In genomic region chr10:110059965-110060364, GRCh38 we compare ENCODE assay signal across 10 cellular contexts. TPM values are rescaled to one million over a fixed set of nuclear protein-coding genes. Genes with fewer than 3 reads are reported as not detected.
A peak's percentile ranks its signal among the peaks of the same experiment; 100 is the strongest.
DNase-seq lines count a peak whose midpoint lies in the region; ATAC-seq, FAIRE-seq and TF ChIP-seq lines count a peak whose summit lies in the region.
"Had no signal": no experiment of that assay in that cellular context is flagged by ENCODE, and none has a peak within 500 bp of the region (broad histone marks: within the 10 kb centered on the region; RNA-seq: fewer than 3 reads in every experiment).

No MANE protein-coding gene starts in this region.

- FAIRE-seq in GM12891 (lab: Jason Lieb, UNC), result peak; percentile 84
- FAIRE-seq: RCC 7860 had no signal

- no peaks in the 10 kb centered on the region for H3K9me3 Mint-ChIP-seq in activated naive CD4-positive, alpha-beta T cell treated with anti-CD3 and anti-CD28 coated beads, Interleukin-2, amount 50 U/mL, for 72 hours
- no peaks in the 10 kb centered on the region for H3K9me3 Mint-ChIP-seq in memory B cell
- H3K9me3 Mint-ChIP-seq: GM23338 had no signal

- no peaks in the 10 kb centered on the region for H3K9me3 ChIP-seq in Karpas-422 (ENCODE audit: low read length)
- H3K9me3 ChIP-seq: tibial nerve had no signal

- no peaks in the 10 kb centered on the region for H3K36me3 ChIP-seq in Karpas-422 (ENCODE audit: insufficient read depth, low read length)
- H3K36me3 ChIP-seq: tibial nerve had no signal

- no peaks in the 10 kb centered on the region for H3K27me3 ChIP-seq in Karpas-422 (ENCODE audit: low read length)
- H3K27me3 ChIP-seq: tibial nerve had no signal

- peaks cover 0 to 4% of the 10 kb centered on the region in 2 donors for H3K36me3 Mint-ChIP-seq in activated naive CD4-positive, alpha-beta T cell treated with anti-CD3 and anti-CD28 coated beads, Interleukin-2, amount 50 U/mL, for 72 hours
- H3K36me3 Mint-ChIP-seq in memory B cell, result no peaks in the 10 kb centered on the region

- H3K4me3 ChIP-seq in Karpas-422 (ENCODE audit: low read length), result no peak overlapping the region
- H3K4me3 ChIP-seq: GM23338, tibial nerve had no signal

- no peaks in the 10 kb centered on the region for H3K9me2 ChIP-seq in Karpas-422 (replicated peaks; ENCODE audit: insufficient read depth, low read length)

- peaks cover 45% of the 10 kb centered on the region for H3K4me1 Mint-ChIP-seq in memory B cell

- H4K20me1 ChIP-seq in Karpas-422 (ENCODE audit: insufficient read depth, low read depth, low read length), result no peaks in the 10 kb centered on the region; the same call in 1 of the 2 replicates

- peak; percentile 47 for ATAC-seq in GM21390 (IDR thresholded peaks at IDR 0.05; ENCODE audit: unreplicated experiment)
- ATAC-seq in activated naive CD4-positive, alpha-beta T cell treated with anti-CD3 and anti-CD28 coated beads, Interleukin-2, amount 50 U/mL, for 72 hours, result peak in 1 of 2 donors; percentile 13
- peak; percentile 67 for ATAC-seq in memory B cell (ENCODE audit: low read depth)
- ATAC-seq in HG03521 (IDR thresholded peaks at IDR 0.05; ENCODE audit: unreplicated experiment), result no peak
- no peak for ATAC-seq in HG03025 (IDR thresholded peaks at IDR 0.05; ENCODE audit: low FRiP score, unreplicated experiment)
- ATAC-seq: GM23338 had no signal

- H3K27me3 Mint-ChIP-seq in memory B cell, result no peaks in the 10 kb centered on the region

- H3K4me2 ChIP-seq in Karpas-422 (ENCODE audit: low read depth, low read length, poor library complexity, severe bottlenecking), result no peak overlapping the region
- H3K4me2 ChIP-seq: GM23338 had no signal

- H3K4me1 ChIP-seq in Karpas-422 (ENCODE audit: low read length), result no peaks in the 10 kb centered on the region

- H2AFZ ChIP-seq in Karpas-422 (ENCODE audit: low read length), result no peak overlapping the region
- H2AFZ ChIP-seq: GM23338 had no signal

- H3K27ac ChIP-seq in Karpas-422 (ENCODE audit: low read length), result no peak overlapping the region

- TF ChIP-seq POLR2A in GM12891 (IDR thresholded peaks at IDR 0.05; ENCODE audit: low read depth, low read length), result no peak

- no peaks in the 10 kb centered on the region for H3K79me2 ChIP-seq in Karpas-422 (ENCODE audit: low read length)

- H3K9ac ChIP-seq in Karpas-422 (ENCODE audit: low read length), result no peak overlapping the region

- peak overlapping the region; percentile 67 to 91 for H3K27ac Mint-ChIP-seq in activated naive CD4-positive, alpha-beta T cell treated with anti-CD3 and anti-CD28 coated beads, Interleukin-2, amount 50 U/mL, for 72 hours
- H3K27ac Mint-ChIP-seq in memory B cell, result peak overlapping the region; percentile 76
- H3K27ac Mint-ChIP-seq: GM23338 had no signal

- H3K4me3 Mint-ChIP-seq in memory B cell, result peak overlapping the region; percentile 43
- H3K4me3 Mint-ChIP-seq: GM23338 had no signal

- no peak for DNase-seq in GM12891 (ENCODE audit: insufficient read length, low spot score)
- DNase-seq in activated naive CD4-positive, alpha-beta T cell treated with anti-CD3 and anti-CD28 coated beads, Interleukin-2, amount 50 U/mL, for 72 hours (ENCODE audit: low spot score in 2 of 2), result no peak
- DNase-seq in memory B cell (ENCODE audit: low spot score in 2 of 2), result no peak
- DNase-seq in Karpas-422, result no peak

TF ChIP-seq in GM12891, 5 proteins besides CTCF, POLR2A, EP300 and RAD21:
- TF ChIP-seq POLR2AphosphoS5 (IDR thresholded peaks at IDR 0.05; ENCODE audit: low read depth, low read length) (no peak), TAF1 (IDR thresholded peaks at IDR 0.05; ENCODE audit: low read depth, low read length) (no peak), SPI1 (IDR thresholded peaks at IDR 0.05; ENCODE audit: low read depth, low read length) (0 out of 2 replicates have a peak, but pooled peaks have one; percentile 7)

RNA-seq across cellular contexts. Expression of gene ADD3, which starts 52.2 kb away (rescaled TPM):
- polyA plus RNA-seq in GM12891 (2012; ENCODE audit: low read depth, missing spikeins), result 18.9 TPM
- 100 to 1,000 TPM in 1 of 2 donors, 10 to 100 TPM in 1; 60.3 to 123 TPM for total RNA-seq in activated naive CD4-positive, alpha-beta T cell treated with anti-CD3 and anti-CD28 coated beads, Interleukin-2, amount 50 U/mL, for 72 hours
- total RNA-seq in Karpas-422 (2014; rRNA removed; shearing (Covaris generic); ENCODE audit: low replicate concordance), result 15.4 and 16.5 TPM in 2 replicates

Comparison
In these comparisons a context has a peak if more than half of its experiments do, and no peak if none do; other contexts are left out.
1. ATAC-seq: peak in GM21390 (single experiment) and memory B cell (single experiment); none in HG03521 (single experiment) and HG03025 (single experiment).